Comparison of ENCODE assay signal across 31 cellular contexts in genomic region chr5:20466507-20466906, GRCh38.
"Had no signal": no experiment of that assay in that cellular context is flagged by ENCODE, and none has a peak within 500 bp of the region (broad histone marks: within the 10 kb centered on the region; RNA-seq: fewer than 3 reads in every experiment).

No MANE protein-coding gene starts in this region.

- H3K27me3 Mint-ChIP-seq: naive thymus-derived CD8-positive, alpha-beta T cell; natural killer cell treated with Interleukin-12 subunit alpha and Interleukin-12 subunit beta and Interleukin-15 and Interleukin-18, amount 100 ng/mL, for 72 hours; stimulated activated memory B cell treated with anti-CD40 and anti-IgM and Interleukin-4, amounts not matched to agents 10 μg/mL and 1 μg/mL and 100 μg/mL, for 72 hours; stimulated activated naive CD8-positive, alpha-beta T cell treated with anti-CD3 and anti-CD28 coated beads, Interleukin-15, amount 100 ng/mL, for 72 hours; type B pancreatic cell had no signal

- H3K9me3 ChIP-seq: neutrophil, pancreas, prostate gland, spleen, suprapubic skin, testis, tibial artery, upper lobe of right lung, uterus had no signal

- H3K4me1 Mint-ChIP-seq: naive thymus-derived CD8-positive, alpha-beta T cell; nephron progenitor cell; neural crest cell; stimulated activated memory B cell treated with anti-CD40 and anti-IgM and Interleukin-4, amounts not matched to agents 10 μg/mL and 1 μg/mL and 100 μg/mL, for 72 hours; stimulated activated naive CD8-positive, alpha-beta T cell treated with anti-CD3 and anti-CD28 coated beads, Interleukin-15, amount 100 ng/mL, for 72 hours had no signal

- ATAC-seq: naive thymus-derived CD8-positive, alpha-beta T cell; natural killer cell treated with Interleukin-12 subunit alpha and Interleukin-12 subunit beta and Interleukin-15 and Interleukin-18, amount 100 ng/mL, for 72 hours; pancreas; right cardiac atrium; sciatic nerve; stimulated activated memory B cell treated with anti-CD40 and anti-IgM and Interleukin-4, amounts not matched to agents 10 μg/mL and 1 μg/mL and 100 μg/mL, for 72 hours; stimulated activated naive CD8-positive, alpha-beta T cell treated with anti-CD3 and anti-CD28 coated beads, Interleukin-15, amount 100 ng/mL, for 72 hours; stimulated activated naive CD8-positive, alpha-beta T cell treated with anti-CD3 and anti-CD28 coated beads, Interleukin-15, Interleukin-2, amounts not matched to agents 100 U/mL and 50 U/mL, for 24 hours; upper lobe of right lung had no signal

- H3K4me3 Mint-ChIP-seq: naive thymus-derived CD8-positive, alpha-beta T cell; natural killer cell treated with Interleukin-12 subunit alpha and Interleukin-12 subunit beta and Interleukin-15 and Interleukin-18, amount 100 ng/mL, for 72 hours; nephron progenitor cell; neural crest cell; stimulated activated memory B cell treated with anti-CD40 and anti-IgM and Interleukin-4, amounts not matched to agents 10 μg/mL and 1 μg/mL and 100 μg/mL, for 72 hours; stimulated activated naive CD8-positive, alpha-beta T cell treated with anti-CD3 and anti-CD28 coated beads, Interleukin-15, amount 100 ng/mL, for 72 hours; type B pancreatic cell had no signal

- H3K9me3 Mint-ChIP-seq: nephron progenitor cell; neural crest cell; stimulated activated memory B cell treated with anti-CD40 and anti-IgM and Interleukin-4, amounts not matched to agents 10 μg/mL and 1 μg/mL and 100 μg/mL, for 72 hours; type B pancreatic cell had no signal

- H3K27ac Mint-ChIP-seq: naive thymus-derived CD8-positive, alpha-beta T cell; natural killer cell treated with Interleukin-12 subunit alpha and Interleukin-12 subunit beta and Interleukin-15 and Interleukin-18, amount 100 ng/mL, for 72 hours; nephron progenitor cell; stimulated activated memory B cell treated with anti-CD40 and anti-IgM and Interleukin-4, amounts not matched to agents 10 μg/mL and 1 μg/mL and 100 μg/mL, for 72 hours; stimulated activated naive CD8-positive, alpha-beta T cell treated with anti-CD3 and anti-CD28 coated beads, Interleukin-15, amount 100 ng/mL, for 72 hours; type B pancreatic cell had no signal

- H3K4me2 ChIP-seq: smooth muscle cell had no signal

- DNase-seq: naive thymus-derived CD8-positive, alpha-beta T cell; nephron progenitor cell; nucleus accumbens; pancreas; retina; right cardiac atrium; spleen; stimulated activated CD4-positive, alpha-beta T cell treated with anti-CD3 and anti-CD28 coated beads, Interleukin-12 subunit alpha, Interleukin-12 subunit beta, amount 100 ng/mL, for 4 hours; stimulated activated CD4-positive, alpha-beta T cell treated with anti-CD3 and anti-CD28 coated beads, Interleukin-1b, Interleukin-23, amount 100 ng/mL, for 48 hours; stimulated activated CD4-positive, alpha-beta T cell treated with anti-CD3 and anti-CD28 coated beads, Interleukin-4, amount 100 ng/mL, for 1 hour; stimulated activated CD4-positive, alpha-beta T cell treated with anti-CD3 and anti-CD28 coated beads, Interleukin-4, amount 100 ng/mL, for 4 hours; stimulated activated CD8-positive, alpha-beta memory T cell treated with anti-CD3 and anti-CD28 coated beads, Interleukin-4, amount 100 ng/mL, for 48 hours; stimulated activated naive CD4-positive, alpha-beta T cell; stimulated activated naive CD8-positive, alpha-beta T cell treated with anti-CD3 and anti-CD28 coated beads, Interleukin-15, amount 100 ng/mL, for 72 hours; stimulated activated naive CD8-positive, alpha-beta T cell treated with anti-CD3 and anti-CD28 coated beads, Interleukin-15, Interleukin-2, amounts not matched to agents 100 U/mL and 50 U/mL, for 24 hours; substantia nigra; testis; tibial artery; transverse colon; upper lobe of right lung; uterus had no signal

- H3K36me3 Mint-ChIP-seq: naive thymus-derived CD8-positive, alpha-beta T cell; stimulated activated memory B cell treated with anti-CD40 and anti-IgM and Interleukin-4, amounts not matched to agents 10 μg/mL and 1 μg/mL and 100 μg/mL, for 72 hours; type B pancreatic cell had no signal

- H3K27me3 ChIP-seq: neutrophil, pancreas, spleen, suprapubic skin, testis, tibial artery, transverse colon, upper lobe of right lung, uterus had no signal

- H3K27ac ChIP-seq: neutrophil, pancreas, prostate gland, skin epidermis, spleen, suprapubic skin, testis, tibial artery, transverse colon, upper lobe of right lung, uterus had no signal

- H3K36me3 ChIP-seq: neutrophil, pancreas, prostate gland, spleen, suprapubic skin, tibial artery, transverse colon, upper lobe of right lung, uterus had no signal

- H3K4me1 ChIP-seq: pancreas, prostate gland, spleen, suprapubic skin, testis, tibial artery, transverse colon, upper lobe of right lung, uterus had no signal

- H3K4me3 ChIP-seq: pancreas, prostate gland, skin epidermis, smooth muscle cell, spleen, suprapubic skin, testis, tibial artery, transverse colon, upper lobe of right lung, uterus had no signal

- FAIRE-seq: pancreas had no signal
